Comparison of ENCODE assay signal across 13 cellular contexts in genomic region chr19:8393871-8394250, GRCh38. TPM values are rescaled to one million over a fixed set of nuclear protein-coding genes. Genes with fewer than 3 reads are reported as not detected.
DNase-seq lines count a peak whose midpoint lies in the region; ATAC-seq and TF ChIP-seq lines count a peak whose summit lies in the region.
"Had no signal": no experiment of that assay in that cellular context is flagged by ENCODE, and none has a peak within 500 bp of the region (broad histone marks: within the 10 kb centered on the region; RNA-seq: fewer than 3 reads in every experiment).

No MANE protein-coding gene starts in this region.

- no peaks in the 10 kb centered on the region for H3K9me3 Mint-ChIP-seq in endodermal cell

- TF ChIP-seq EP300 in suprapubic skin (IDR thresholded peaks at IDR 0.05), result no peak

- in situ Hi-C loops in Panc1 (cut with HindIII; ENCODE audit: low pct_unique_long_range_greater_than_20kb, low sequenced_read_pairs), result no loop called here

- no peak overlapping the region for H3K4me3 Mint-ChIP-seq in endodermal cell

- 74% methylated on average over 7 of the region's 8 CpGs for WGBS in suprapubic skin
- 97 to 100% methylated on average over 5 to 8 of the region's 8 CpGs for WGBS in endodermal cell (ENCODE audit: insufficient coverage in 1 of 2, insufficient read length in 1 of 2), 2 experiments

- peaks cover 8% of the 10 kb centered on the region for H3K4me1 Mint-ChIP-seq in endodermal cell

- ATAC-seq in Panc1 (no peak), mucosa of descending colon (no peak), GM19397 (IDR thresholded peaks at IDR 0.05; ENCODE audit: unreplicated experiment) (no peak)

- H3K9me3 ChIP-seq in Panc1 (ENCODE audit: control insufficient read depth, insufficient read depth, low read depth, low read length) (no peaks in the 10 kb centered on the region), mucosa of descending colon (no peaks in the 10 kb centered on the region), suprapubic skin (no peaks in the 10 kb centered on the region), endodermal cell (ENCODE audit: control insufficient read depth, low read length) (no peaks in the 10 kb centered on the region)

- H3K27me3 Mint-ChIP-seq in endodermal cell (ENCODE audit: insufficient read depth), result no peaks in the 10 kb centered on the region

- H3K36me3 Mint-ChIP-seq in endodermal cell (ENCODE audit: low read depth), result peaks cover 22% of the 10 kb centered on the region

- CTCF ChIA-PET in Panc1 (lab: Charles Lee), result no interaction called here

- H3K4me3 ChIP-seq in Panc1 (ENCODE audit: low read depth in 2 of 2, low read length in 2 of 2) (no peak overlapping the region), coronary artery (no peak overlapping the region), mucosa of descending colon (no peak overlapping the region), suprapubic skin (no peak overlapping the region), endodermal cell (ENCODE audit: low read length) (no peak overlapping the region)

- H3K27me3 ChIP-seq in Panc1 (ENCODE audit: control insufficient read depth, insufficient read depth, low read length), result no peaks in the 10 kb centered on the region
- H3K27me3 ChIP-seq in suprapubic skin, result no peaks in the 10 kb centered on the region
- no peaks in the 10 kb centered on the region for H3K27me3 ChIP-seq in endodermal cell (ENCODE audit: control insufficient read depth, insufficient read depth, low read length, poor library complexity, severe bottlenecking)

- peaks cover 71% of the 10 kb centered on the region for H3K4me1 ChIP-seq in Panc1 (ENCODE audit: control insufficient read depth, insufficient read depth, low read length)
- peaks cover 38% of the 10 kb centered on the region for H3K4me1 ChIP-seq in mucosa of descending colon (ENCODE audit: low read depth)
- peaks cover 79% of the 10 kb centered on the region for H3K4me1 ChIP-seq in suprapubic skin
- H3K4me1 ChIP-seq in endodermal cell (ENCODE audit: control insufficient read depth, insufficient read depth, low read length), result peaks cover 11% of the 10 kb centered on the region

- intact Hi-C loops in Panc1 (cut with micrococcal nuclease; ENCODE audit: unreplicated experiment), result no loop called here
- intact Hi-C loops in mucosa of descending colon (cut with DNase I, micrococcal nuclease), result no loop called here

- no peaks in the 10 kb centered on the region; the same call in 1 of the 2 replicates for H3K36me3 ChIP-seq in Panc1 (ENCODE audit: control insufficient read depth, insufficient read depth, low read length)
- no peaks in the 10 kb centered on the region for H3K36me3 ChIP-seq in mucosa of descending colon (ENCODE audit: low read depth)
- H3K36me3 ChIP-seq in suprapubic skin, result peaks cover 4% of the 10 kb centered on the region
- H3K36me3 ChIP-seq in endodermal cell (ENCODE audit: control insufficient read depth, insufficient read depth, low read length), result peaks cover 3% of the 10 kb centered on the region

- H3K27ac ChIP-seq in Panc1 (ENCODE audit: low read length), result peak overlapping the region; percentile 69
- H3K27ac ChIP-seq in coronary artery, result peak overlapping the region; percentile 21 to 100
- peak overlapping the region; percentile 65 for H3K27ac ChIP-seq in suprapubic skin
- H3K27ac ChIP-seq in endodermal cell (ENCODE audit: low read depth, low read length), result no peak overlapping the region
- H3K27ac ChIP-seq: KMS-11 had no signal

- POLR2A ChIA-PET in Panc1 (lab: Charles Lee), result interaction anchor here (0.5 kb wide), 1 partner anchor 43 kb away, joined by 4 read pairs; no protein-coding TSS in a partner anchor

- no peak overlapping the region for H3K9ac ChIP-seq in endodermal cell (ENCODE audit: extremely low read depth, low read length, poor library complexity, severe bottlenecking)
- H3K9ac ChIP-seq: KMS-11 had no signal

- H3K27ac Mint-ChIP-seq in endodermal cell, result no peak overlapping the region

- DNase-seq in Panc1 (ENCODE audit: low read depth, low spot score) (no peak), coronary artery (ENCODE audit: low spot score) (no peak), mucosa of descending colon (peak in 2 of 3 donors; percentile 14 to 47), suprapubic skin (ENCODE audit: low spot score in 2 of 2) (no peak), endodermal cell (no peak)
- DNase-seq in activated CD8-positive, alpha-beta memory T cell treated with anti-CD3 and anti-CD28 coated beads for 24 hours, result no peak
- DNase-seq: activated CD8-positive, alpha-beta memory T cell treated with anti-CD3 and anti-CD28 coated beads, Interleukin-2, amount 50 U/mL, for 4 hours; OCI-M1; stimulated activated CD4-positive, alpha-beta T cell treated with anti-CD3 and anti-CD28 coated beads, Interleukin-15, amount 100 ng/mL, for 24 hours; stimulated activated CD8-positive, alpha-beta memory T cell treated with anti-CD3 and anti-CD28 coated beads, Interleukin-4, amount 100 ng/mL, for 48 hours had no signal

- no peak for TF ChIP-seq POLR2A in suprapubic skin (IDR thresholded peaks at IDR 0.05)

- BruUV-seq in Panc1 (replicated peaks; lab: Mats Ljungman, UMichigan), result no TSS peak

- TF ChIP-seq CTCF in Panc1 (IDR thresholded peaks at IDR 0.05), result no peak
- TF ChIP-seq CTCF in coronary artery (IDR thresholded peaks at IDR 0.05), result no peak
- no peak for TF ChIP-seq CTCF in mucosa of descending colon (IDR thresholded peaks at IDR 0.05)
- no peak for TF ChIP-seq CTCF in suprapubic skin (IDR thresholded peaks at IDR 0.05)
- TF ChIP-seq CTCF in endodermal cell (conservative IDR thresholded peaks at IDR 0.05), result no peak

RNA-seq across cellular contexts. Expression of gene RAB11B, which starts 3.7 kb away (rescaled TPM):
- total RNA-seq in Panc1 (2021; ENCODE audit: unreplicated experiment) (135 TPM), mucosa of descending colon (100 to 1,000 TPM; 100 to 131 (median 103) TPM), suprapubic skin (100 to 1,000 TPM in 1 of 4 donors, 10 to 100 TPM in 3; 44.8 to 104 (median 57.8) TPM), endodermal cell (100 to 1,000 TPM; 137 to 146 TPM)
- 395 TPM for polyA plus RNA-seq in Panc1 (2012; ENCODE audit: insufficient read length)
- 116 TPM for polyA plus RNA-seq in endodermal cell (2013, experiment 1 of 2)
- 110 TPM for polyA plus RNA-seq in endodermal cell (2013, experiment 2 of 2)

RNA-seq across cellular contexts. Expression of gene MARCHF2, which starts 19.2 kb away (rescaled TPM):
- total RNA-seq in Panc1 (2021; ENCODE audit: unreplicated experiment) (32.6 TPM), mucosa of descending colon (10 to 100 TPM; 27.2 to 62.0 (median 33.8) TPM), suprapubic skin (10 to 100 TPM; 47.4 to 99.0 (median 90.8) TPM), endodermal cell (10 to 100 TPM; 31.8 to 35.9 TPM)
- 62.9 TPM for polyA plus RNA-seq in Panc1 (2012; ENCODE audit: insufficient read length)
- polyA plus RNA-seq in endodermal cell (2013, experiment 1 of 2), result 21.8 TPM
- polyA plus RNA-seq in endodermal cell (2013, experiment 2 of 2), result 20.4 TPM

RNA-seq across cellular contexts. Expression of gene ANGPTL4, which starts 29.9 kb away (rescaled TPM):
- total RNA-seq in Panc1 (2021; ENCODE audit: unreplicated experiment), result 46.6 TPM
- polyA plus RNA-seq in Panc1 (2012; ENCODE audit: insufficient read length), result 208 TPM
- total RNA-seq in mucosa of descending colon, result 1 to 10 TPM; 2.8 to 9.5 (median 2.9) TPM
- 10 to 100 TPM; 15.3 to 56.4 (median 19.1) TPM for total RNA-seq in suprapubic skin
- 10 to 100 TPM; 10.9 to 13.2 TPM for total RNA-seq in endodermal cell
- polyA plus RNA-seq in endodermal cell (2013, experiment 1 of 2), result 4.2 TPM
- 2.9 TPM for polyA plus RNA-seq in endodermal cell (2013, experiment 2 of 2)
- total RNA-seq: myocyte had no signal

RNA-seq across cellular contexts. Expression of gene KANK3, which starts 50.8 kb away (rescaled TPM):
- total RNA-seq in Panc1 (2021; ENCODE audit: unreplicated experiment) (1.2 TPM), mucosa of descending colon (10 to 100 TPM in 1 of 3 donors, 1 to 10 TPM in 2; 2.0 to 10.1 (median 3.3) TPM), suprapubic skin (1 to 10 TPM in 3 of 4 donors, under 1 TPM in 1; 0.83 to 7.9 (median 4.3) TPM), endodermal cell (1 to 10 TPM; 2.3 to 2.6 TPM)
- polyA plus RNA-seq in Panc1 (2012; ENCODE audit: insufficient read length), result 1.5 TPM
- 1.6 TPM for polyA plus RNA-seq in endodermal cell (2013, experiment 1 of 2)
- 1.4 TPM for polyA plus RNA-seq in endodermal cell (2013, experiment 2 of 2)

RNA-seq across cellular contexts. Expression of gene HNRNPM, which starts 50.9 kb away (rescaled TPM):
- total RNA-seq in Panc1 (2021; ENCODE audit: unreplicated experiment) (225 TPM), mucosa of descending colon (100 to 1,000 TPM; 116 to 181 (median 149) TPM), suprapubic skin (100 to 1,000 TPM in 3 of 4 donors, 10 to 100 TPM in 1; 85.5 to 128 (median 121) TPM), endodermal cell (100 to 1,000 TPM; 271 to 370 TPM)
- polyA plus RNA-seq in Panc1 (2012; ENCODE audit: insufficient read length), result 330 TPM
- 198 TPM for polyA plus RNA-seq in endodermal cell (2013, experiment 1 of 2)
- polyA plus RNA-seq in endodermal cell (2013, experiment 2 of 2), result 223 TPM

Comparison
In these comparisons a context has a peak if more than half of its experiments do, and no peak if none do; other contexts are left out.
1. DNase-seq: peak in mucosa of descending colon (2 of 3); none in Panc1 (single experiment), coronary artery (single experiment), suprapubic skin (0 of 2), activated CD8-positive, alpha-beta memory T cell treated with anti-CD3 and anti-CD28 coated beads for 24 hours (single experiment) and endodermal cell (single experiment).